ENCODE assay signal across 13 cellular contexts in genomic region chr13:105327727-105328126, GRCh38.
"Had no signal": no experiment of that assay in that cellular context is flagged by ENCODE, and none has a peak within 500 bp of the region (broad histone marks: within the 10 kb centered on the region; RNA-seq: fewer than 3 reads in every experiment).

No MANE protein-coding gene starts in this region.

- H3K4me3 ChIP-seq: adrenal gland, hepatocyte, lower lobe of right lung, suprapubic skin had no signal

- H3K4me2 ChIP-seq: hepatocyte had no signal

- H3K9me3 ChIP-seq: adrenal gland, lower lobe of right lung had no signal

- DNase-seq: activated CD4-positive, alpha-beta T cell treated with anti-CD3 and anti-CD28 coated beads, Interleukin-2, amount 10 ng/mL, durations not matched to agents 7 days and 5 days; activated CD4-positive, CD25-positive, alpha-beta regulatory T cell; activated naive CD4-positive, alpha-beta T cell treated with anti-CD3 and anti-CD28 coated beads, Interleukin-2, amount 50 U/mL, for 16 hours; activated T-cell treated with anti-CD3 and anti-CD28 coated beads for 4 hours; adrenal gland; cerebellar nuclear complex; dermis blood vessel endothelial cell; lower lobe of right lung; naive thymus-derived CD4-positive, alpha-beta T cell; stimulated activated CD4-positive, alpha-beta T cell treated with anti-CD3 and anti-CD28 coated beads, Interleukin-12 subunit alpha, Interleukin-12 subunit beta, amount 100 ng/mL, for 4 hours; stimulated activated naive CD8-positive, alpha-beta T cell treated with anti-CD3 and anti-CD28 coated beads, Interleukin-15, Interleukin-2, amounts not matched to agents 100 U/mL and 50 U/mL, for 24 hours had no signal

- H2AFZ ChIP-seq: hepatocyte had no signal

- H3K27ac ChIP-seq: adrenal gland, hepatocyte, lower lobe of right lung, suprapubic skin had no signal

- ATAC-seq: lower lobe of right lung; naive thymus-derived CD4-positive, alpha-beta T cell; stimulated activated naive CD8-positive, alpha-beta T cell treated with anti-CD3 and anti-CD28 coated beads, Interleukin-15, Interleukin-2, amounts not matched to agents 100 U/mL and 50 U/mL, for 24 hours had no signal

- H3K36me3 ChIP-seq: adrenal gland, lower lobe of right lung, suprapubic skin had no signal

- H3K27me3 ChIP-seq: adrenal gland, hepatocyte, suprapubic skin had no signal

- H3K4me1 ChIP-seq: adrenal gland, lower lobe of right lung, suprapubic skin had no signal
